Comparison of ENCODE assay signal across 17 cellular contexts in genomic region chr2:7929276-7929675, GRCh38.
"Had no signal": no experiment of that assay in that cellular context is flagged by ENCODE, and none has a peak within 500 bp of the region (broad histone marks: within the 10 kb centered on the region; RNA-seq: fewer than 3 reads in every experiment).

No MANE protein-coding gene starts in this region.

- H3K4me1 ChIP-seq: gastrocnemius medialis, testis had no signal

- ATAC-seq: esophagus mucosa; gastrocnemius medialis; heart right ventricle; left lobe of liver; naive thymus-derived CD4-positive, alpha-beta T cell; sciatic nerve; stimulated activated naive B cell treated with anti-CD40 and anti-IgM and Interleukin-4, amounts not matched to agents 10 μg/mL and 1 μg/mL and 100 μg/mL, for 72 hours; stimulated activated naive CD8-positive, alpha-beta T cell treated with anti-CD3 and anti-CD28 coated beads, Interleukin-15, amount 100 ng/mL, for 72 hours had no signal

- H3K27me3 Mint-ChIP-seq: stimulated activated naive CD8-positive, alpha-beta T cell treated with anti-CD3 and anti-CD28 coated beads, Interleukin-15, amount 100 ng/mL, for 72 hours had no signal

- H3K27me3 ChIP-seq: gastrocnemius medialis, heart right ventricle, testis, transverse colon had no signal

- H3K4me3 Mint-ChIP-seq: naive thymus-derived CD4-positive, alpha-beta T cell; nephron progenitor cell; stimulated activated naive B cell treated with anti-CD40 and anti-IgM and Interleukin-4, amounts not matched to agents 10 μg/mL and 1 μg/mL and 100 μg/mL, for 72 hours; stimulated activated naive CD8-positive, alpha-beta T cell treated with anti-CD3 and anti-CD28 coated beads, Interleukin-15, amount 100 ng/mL, for 72 hours had no signal

- H3K4me3 ChIP-seq: gastrocnemius medialis, heart right ventricle, testis, transverse colon had no signal

- H3K36me3 ChIP-seq: gastrocnemius medialis, heart right ventricle, transverse colon had no signal

- DNase-seq: effector memory CD4-positive, alpha-beta T cell; gastrocnemius medialis; heart right ventricle; hypothalamus; islet precursor cell; mammary epithelial cell; naive thymus-derived CD4-positive, alpha-beta T cell; nephron progenitor cell; stimulated activated CD4-positive, alpha-beta T cell treated with anti-CD3 and anti-CD28 coated beads, Interleukin-2, amount 100 ng/mL, for 24 hours; stimulated activated CD4-positive, alpha-beta T cell treated with anti-CD3 and anti-CD28 coated beads, Interleukin-4, amount 100 ng/mL, for 4 hours; stimulated activated naive B cell treated with anti-CD40 and anti-IgM and Interleukin-4, amounts not matched to agents 10 μg/mL and 1 μg/mL and 100 μg/mL, for 72 hours; stimulated activated naive CD8-positive, alpha-beta T cell treated with anti-CD3 and anti-CD28 coated beads, Interleukin-15, amount 100 ng/mL, for 72 hours; testis; transverse colon had no signal

- H3K27ac Mint-ChIP-seq: naive thymus-derived CD4-positive, alpha-beta T cell; nephron progenitor cell; stimulated activated naive B cell treated with anti-CD40 and anti-IgM and Interleukin-4, amounts not matched to agents 10 μg/mL and 1 μg/mL and 100 μg/mL, for 72 hours; stimulated activated naive CD8-positive, alpha-beta T cell treated with anti-CD3 and anti-CD28 coated beads, Interleukin-15, amount 100 ng/mL, for 72 hours had no signal

- H3K27ac ChIP-seq: gastrocnemius medialis, heart right ventricle, testis, transverse colon had no signal

- H3K36me3 Mint-ChIP-seq: stimulated activated naive B cell treated with anti-CD40 and anti-IgM and Interleukin-4, amounts not matched to agents 10 μg/mL and 1 μg/mL and 100 μg/mL, for 72 hours had no signal

- H3K9me3 ChIP-seq: gastrocnemius medialis, heart right ventricle, testis, transverse colon had no signal

- H3K4me1 Mint-ChIP-seq: nephron progenitor cell had no signal

- H3K9me3 Mint-ChIP-seq: stimulated activated naive B cell treated with anti-CD40 and anti-IgM and Interleukin-4, amounts not matched to agents 10 μg/mL and 1 μg/mL and 100 μg/mL, for 72 hours had no signal
